9 cellular contexts compared by ENCODE assay signal in the genomic region with DNA sequence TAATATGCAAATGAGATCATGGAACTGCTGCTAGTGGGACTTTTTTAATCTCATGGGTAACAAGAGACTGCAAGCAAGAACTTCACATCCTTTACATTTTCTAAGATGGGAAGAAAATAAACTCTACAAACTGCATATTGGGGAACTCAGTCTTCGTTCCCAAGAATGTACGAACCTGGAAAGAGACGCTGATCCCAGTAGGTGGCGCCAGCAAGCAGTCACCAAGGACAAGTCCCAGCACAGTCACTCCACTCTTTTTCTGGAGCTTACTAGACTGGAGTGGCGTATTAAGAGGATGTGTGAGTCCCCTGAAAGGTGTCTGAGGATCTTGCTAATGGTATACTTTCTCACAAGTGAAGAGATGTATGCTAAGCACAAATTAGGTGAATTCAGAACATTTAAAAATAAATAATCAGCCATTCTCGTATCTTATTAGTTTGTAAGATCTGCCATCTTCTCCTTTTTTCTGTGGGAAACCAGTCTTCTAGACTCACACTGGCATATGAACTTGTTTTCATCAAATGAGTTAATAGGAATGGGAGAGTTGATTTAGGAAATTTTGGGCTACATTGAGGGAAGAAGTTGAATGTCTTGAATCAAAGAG. TPM values are rescaled to one million over a fixed set of nuclear protein-coding genes. Genes with fewer than 3 reads are reported as not detected.
A peak's percentile ranks its signal among the peaks of the same experiment; 100 is the strongest.
DNase-seq lines count a peak whose midpoint lies in the region; ATAC-seq and TF ChIP-seq lines count a peak whose summit lies in the region.
"Had no signal": no experiment of that assay in that cellular context is flagged by ENCODE, and none has a peak within 500 bp of the region (broad histone marks: within the 10 kb centered on the region; RNA-seq: fewer than 3 reads in every experiment).

No MANE protein-coding gene starts in this region.

- TF ChIP-seq CTCF in fibroblast of mammary gland (conservative IDR thresholded peaks at IDR 0.05; ENCODE audit: control insufficient read depth, insufficient read depth, low read depth, low read length) (peak; percentile 90), omental fat pad (IDR thresholded peaks at IDR 0.05) (no peak)

- ATAC-seq in omental fat pad (ENCODE audit: low FRiP score) (no peak), GM18873 (IDR thresholded peaks at IDR 0.05; ENCODE audit: low FRiP score, unreplicated experiment) (no peak)

- peak; percentile 32 for DNase-seq in NK-92 treated with Interleukin-12 subunit alpha and Interleukin-12 subunit beta, amount 100 ng/mL, for 24 hours (lab: John Stamatoyannopoulos, UW)
- DNase-seq in NK-92 (lab: John Stamatoyannopoulos, UW; ENCODE audit: unreplicated experiment) (no peak), HK-2 (ENCODE audit: unreplicated experiment) (peak; percentile 34), NCI-H774 (lab: John Stamatoyannopoulos, UW) (peak; percentile 53), fibroblast of mammary gland (ENCODE audit: low read depth) (peak; percentile 65), omental fat pad (ENCODE audit: low spot score) (peak; percentile 24)
- DNase-seq in activated CD8-positive, alpha-beta memory T cell treated with anti-CD3 and anti-CD28 coated beads, Interleukin-2, amount 50 U/mL, for 48 hours = peak; percentile 66

- no peak overlapping the region for H3K4me3 ChIP-seq in fibroblast of mammary gland (ENCODE audit: control insufficient read depth, low read depth, low read length)
- H3K4me3 ChIP-seq: BLaER1 treated with 17β-estradiol and CSF1 and Interleukin-3, amounts not matched to agents 10 nM and 100 nM had no signal

RNA-seq across cellular contexts. Expression of a gene that starts 16.0 kb away (rescaled TPM):
- 100 to 1,000 TPM in 1 of 4 donors, 10 to 100 TPM in 3; 38.2 to 108 (median 43.7) TPM for total RNA-seq in omental fat pad
